2 cellular contexts compared by ENCODE assay signal in genomic region chr2:120956486-120957156, GRCh38.
TF ChIP-seq lines count a peak whose summit lies in the region.

No MANE protein-coding gene starts in this region.

TF ChIP-seq in IMR-90, 13 proteins besides CTCF, POLR2A, EP300 and RAD21:
- TF ChIP-seq BHLHE40 (IDR thresholded peaks at IDR 0.05; ENCODE audit: low read depth, low read length) (no peak), RFX5 (IDR thresholded peaks at IDR 0.05; ENCODE audit: low read depth, low read length) (no peak), USF2 (IDR thresholded peaks at IDR 0.05; ENCODE audit: low read depth, low read length) (no peak), SMC3 (IDR thresholded peaks at IDR 0.05; ENCODE audit: low read depth, low read length) (no peak), ELK1 (IDR thresholded peaks at IDR 0.05; ENCODE audit: borderline replicate concordance, low read depth, low read length) (no peak), FOS (IDR thresholded peaks at IDR 0.05; ENCODE audit: low read depth, low read length) (no peak), CHD1 (IDR thresholded peaks at IDR 0.05; ENCODE audit: low read depth, low read length) (no peak)

TF ChIP-seq in H1, 55 proteins besides CTCF, POLR2A, EP300 and RAD21:
- no peak for TF ChIP-seq CTBP2 (IDR thresholded peaks at IDR 0.05; ENCODE audit: borderline replicate concordance, insufficient read depth, insufficient read length, low read length)
- no peak for TF ChIP-seq SUZ12 (IDR thresholded peaks at IDR 0.05; ENCODE audit: low read length)
- no peak for TF ChIP-seq JUN (IDR thresholded peaks at IDR 0.05; ENCODE audit: low read depth, low read length)
- TF ChIP-seq SIN3A (conservative IDR thresholded peaks at IDR 0.05 in 1 of 2, IDR thresholded peaks at IDR 0.05 in 1 of 2; ENCODE audit: low read depth in 1 of 2, low read length in 2 of 2) = no peak
- no peak for TF ChIP-seq SAP30 (IDR thresholded peaks at IDR 0.05; ENCODE audit: insufficient read depth, insufficient replicate concordance, low read length)
